Comparison of ENCODE assay signal across 15 cellular contexts in the genomic region with DNA sequence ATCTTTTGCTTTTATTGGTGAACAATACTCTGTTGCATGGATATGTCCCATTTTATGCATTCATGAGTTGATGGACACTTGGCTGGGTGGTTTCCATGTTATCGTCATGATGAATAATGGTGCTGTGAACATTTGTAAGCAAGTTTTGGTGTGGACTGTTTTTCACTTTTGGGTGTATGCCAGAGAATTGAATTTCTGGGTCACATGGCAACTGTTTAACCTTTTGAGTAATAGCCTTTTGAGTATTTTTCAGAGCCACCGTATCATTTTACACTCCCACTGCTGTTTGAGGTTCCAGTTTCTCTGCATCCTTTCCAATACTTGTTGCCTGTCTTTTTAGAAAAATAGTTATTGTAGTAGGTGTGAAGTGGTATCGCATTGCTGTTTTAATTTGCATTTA.
DNase-seq lines count a peak whose midpoint lies in the region; ATAC-seq and TF ChIP-seq lines count a peak whose summit lies in the region.
"Had no signal": no experiment of that assay in that cellular context is flagged by ENCODE, and none has a peak within 500 bp of the region (broad histone marks: within the 10 kb centered on the region; RNA-seq: fewer than 3 reads in every experiment).

No MANE protein-coding gene starts in this region.

- no peaks in the 10 kb centered on the region for H3K9me3 Mint-ChIP-seq in activated CD4-positive, alpha-beta memory T cell treated with anti-CD3 and anti-CD28 coated beads, Interleukin-2, amount 10 ng/mL, durations not matched to agents 7 days and 5 days
- H3K9me3 Mint-ChIP-seq: neural crest cell; T-helper 2 cell treated with Interferon-gamma antibody and Interleukin-4, amounts not matched to agents 5 μg/mL and 100 μg/mL, for 36 hours had no signal

- no peaks in the 10 kb centered on the region for H3F3A ChIP-seq in PC-3 (ENCODE audit: low read length, unreplicated experiment)

- peaks cover 89% of the 10 kb centered on the region for H3K79me2 ChIP-seq in PC-3 (ENCODE audit: low read length)

- H3K4me3 Mint-ChIP-seq in activated CD4-positive, alpha-beta memory T cell treated with anti-CD3 and anti-CD28 coated beads, Interleukin-2, amount 10 ng/mL, durations not matched to agents 7 days and 5 days, result no peak overlapping the region
- H3K4me3 Mint-ChIP-seq: neural crest cell; T-helper 2 cell treated with Interferon-gamma antibody and Interleukin-4, amounts not matched to agents 5 μg/mL and 100 μg/mL, for 36 hours had no signal

- H2AFZ ChIP-seq in PC-3 (ENCODE audit: low read length), result no peak overlapping the region

- H3K27me3 Mint-ChIP-seq in activated CD4-positive, alpha-beta memory T cell treated with anti-CD3 and anti-CD28 coated beads, Interleukin-2, amount 10 ng/mL, durations not matched to agents 7 days and 5 days, result no peaks in the 10 kb centered on the region

- intact Hi-C loops in PC-3 (cut with micrococcal nuclease), result loop anchor here (5.0 kb wide), 1 partner anchor 41 kb away; no protein-coding TSS in a partner anchor

- no peak overlapping the region for H3K9ac ChIP-seq in PC-3 (ENCODE audit: low read length)
- H3K9ac ChIP-seq: BLaER1 treated with 17β-estradiol and CSF1 and Interleukin-3, amounts not matched to agents 10 nM and 100 nM had no signal

- H3K9me2 ChIP-seq in PC-3 (replicated peaks; ENCODE audit: low read length), result no peaks in the 10 kb centered on the region

- H3K4me1 Mint-ChIP-seq in activated CD4-positive, alpha-beta memory T cell treated with anti-CD3 and anti-CD28 coated beads, Interleukin-2, amount 10 ng/mL, durations not matched to agents 7 days and 5 days, result peaks cover 14% of the 10 kb centered on the region

- H3K4me1 ChIP-seq in PC-3 (ENCODE audit: insufficient read depth, low read length), result peaks cover 33% of the 10 kb centered on the region

- no peak overlapping the region for H3K27ac ChIP-seq in PC-3 (ENCODE audit: low read length)
- H3K27ac ChIP-seq: heart left ventricle, suprapubic skin had no signal

- H3K9me3 ChIP-seq in PC-3 (ENCODE audit: low read length), result no peaks in the 10 kb centered on the region
- H3K9me3 ChIP-seq: BLaER1 treated with 17β-estradiol and CSF1 and Interleukin-3, amounts not matched to agents 10 nM and 100 nM; heart left ventricle; suprapubic skin had no signal

- no peak overlapping the region for H3K4me3 ChIP-seq in PC-3 (ENCODE audit: low read length)
- H3K4me3 ChIP-seq: BLaER1 treated with 17β-estradiol and CSF1 and Interleukin-3, amounts not matched to agents 10 nM and 100 nM; heart left ventricle; suprapubic skin had no signal

- CTCF ChIA-PET in PC-3 (lab: Charles Lee), result no interaction called here
- CTCF ChIA-PET in activated CD4-positive, alpha-beta memory T cell treated with anti-CD3 and anti-CD28 coated beads, Interleukin-2, amount 10 ng/mL, durations not matched to agents 7 days and 5 days (lab: Charles Lee), result interaction anchor here (0.6 kb wide), 1 partner anchor 47 kb away, joined by 4 read pairs; no protein-coding TSS in a partner anchor

- peaks cover 12% of the 10 kb centered on the region for H3K36me3 Mint-ChIP-seq in activated CD4-positive, alpha-beta memory T cell treated with anti-CD3 and anti-CD28 coated beads, Interleukin-2, amount 10 ng/mL, durations not matched to agents 7 days and 5 days (ENCODE audit: low read depth)

- POLR2A ChIA-PET in PC-3 (lab: Charles Lee; ENCODE audit: unreplicated experiment), result no interaction called here
- POLR2A ChIA-PET in activated CD4-positive, alpha-beta memory T cell treated with anti-CD3 and anti-CD28 coated beads, Interleukin-2, amount 10 ng/mL, durations not matched to agents 7 days and 5 days (lab: Charles Lee), result interaction anchor here (1.4 kb wide), 1 partner anchor 12 kb away, joined by 3 read pairs; no protein-coding TSS in a partner anchor

- no TSS peak for BruUV-seq in PC-3 (replicated peaks; lab: Mats Ljungman, UMichigan)

- no peak for TF ChIP-seq CTCF in PC-3 (conservative IDR thresholded peaks at IDR 0.05; ENCODE audit: low read depth, low read length)

- ATAC-seq in PC-3, result no peak
- no peak for ATAC-seq in HG03196 (IDR thresholded peaks at IDR 0.05; ENCODE audit: unreplicated experiment)
- no peak for ATAC-seq in GM19351 (IDR thresholded peaks at IDR 0.05; ENCODE audit: unreplicated experiment)

- DNase-seq in DMS153 treated with DMSO at 0.1 percent for 48 hours (lab: John Stamatoyannopoulos, UW; ENCODE audit: unreplicated experiment), result peak; percentile 34
- DNase-seq in LHCN-M2 (ENCODE audit: low read depth), result peak; percentile 59
- DNase-seq in PC-3, result peak; percentile 43
- DNase-seq in fibroblast of peridontal ligament (ENCODE audit: extremely low read depth), result peak; percentile 49
- DNase-seq in activated CD4-positive, alpha-beta memory T cell treated with anti-CD3 and anti-CD28 coated beads, Interleukin-2, amount 10 ng/mL, durations not matched to agents 7 days and 5 days, result no peak
- DNase-seq: activated CD4-positive, CD25-positive, alpha-beta regulatory T cell treated with anti-CD3 and anti-CD28 coated beads, Interleukin-2, amount 50 U/mL, for 72 hours; DMS79; GOT3; heart left ventricle had no signal

- H3K27ac Mint-ChIP-seq in activated CD4-positive, alpha-beta memory T cell treated with anti-CD3 and anti-CD28 coated beads, Interleukin-2, amount 10 ng/mL, durations not matched to agents 7 days and 5 days, result no peak overlapping the region

- peaks cover 24% of the 10 kb centered on the region; the same call in 1 of the 2 replicates for H4K20me1 ChIP-seq in PC-3 (ENCODE audit: low read length)

- H3K36me3 ChIP-seq in PC-3 (ENCODE audit: low read depth, low read length), result no peaks in the 10 kb centered on the region
- H3K36me3 ChIP-seq: heart left ventricle, suprapubic skin had no signal

- no peaks in the 10 kb centered on the region for H3K27me3 ChIP-seq in PC-3 (ENCODE audit: low read length)
- H3K27me3 ChIP-seq: BLaER1 treated with 17β-estradiol and CSF1 and Interleukin-3, amounts not matched to agents 10 nM and 100 nM; heart left ventricle; suprapubic skin had no signal

- H3K4me2 ChIP-seq in PC-3 (ENCODE audit: low read length), result no peak overlapping the region
